ENCODE assay signal across 22 cellular contexts in genomic region chr9:132572921-132573320, GRCh38. TPM values are rescaled to one million over a fixed set of nuclear protein-coding genes. Genes with fewer than 3 reads are reported as not detected.
DNase-seq lines count a peak whose midpoint lies in the region; ATAC-seq lines count a peak whose summit lies in the region.
"Had no signal": no experiment of that assay in that cellular context is flagged by ENCODE, and none has a peak within 500 bp of the region (broad histone marks: within the 10 kb centered on the region; RNA-seq: fewer than 3 reads in every experiment).

No MANE protein-coding gene starts in this region.

- intact Hi-C loops in left ventricle myocardium superior (cut with micrococcal nuclease) = no loop called here

- in situ Hi-C loops in G401 (cut with HindIII; ENCODE audit: low sequenced_read_pairs) (no loop called here), SK-MEL-5 (cut with HindIII; ENCODE audit: low pct_unique_long_range_greater_than_20kb, low sequenced_read_pairs) (no loop called here)

- ATAC-seq in left ventricle myocardium superior = peak; percentile 31
- ATAC-seq in HG02970 (IDR thresholded peaks at IDR 0.05; ENCODE audit: low FRiP score, unreplicated experiment) = no peak
- ATAC-seq: body of pancreas; stimulated activated naive B cell treated with anti-CD40 and anti-IgM and Interleukin-4, amounts not matched to agents 10 μg/mL and 1 μg/mL and 100 μg/mL, for 72 hours had no signal

- peak; percentile 52 for DNase-seq in AG20443 (ENCODE audit: low spot score)
- DNase-seq in G401 (ENCODE audit: low spot score) = peak; percentile 5
- DNase-seq in SK-MEL-5 (ENCODE audit: low read depth, low spot score) = peak; percentile 67
- peak; percentile 18 for DNase-seq in left ventricle myocardium superior
- no peak for DNase-seq in germinal center (ENCODE audit: low spot score)
- DNase-seq in NCI-H1092 treated with DMSO at 0.1 percent for 48 hours (lab: John Stamatoyannopoulos, UW) = no peak
- no peak for DNase-seq in NCI-H526 treated with DMSO at 0.1 percent for 48 hours (lab: John Stamatoyannopoulos, UW)
- DNase-seq: activated CD4-positive, CD25-positive, alpha-beta regulatory T cell treated with anti-CD3 and anti-CD28 coated beads, Interleukin-2, amount 50 U/mL, for 72 hours; activated CD8-positive, alpha-beta memory T cell treated with anti-CD3 and anti-CD28 coated beads, Interleukin-2, amount 50 U/mL, for 4 hours; AML-193; body of pancreas; effector CD8-positive, alpha-beta T cell; KBM-7; NCI-H1417 treated with DMSO at 0.1 percent for 48 hours; NCI-H510A treated with DMSO at 0.1 percent for 48 hours; nucleus accumbens; small intestine; stimulated activated naive B cell treated with anti-CD40 and anti-IgM and Interleukin-4, amounts not matched to agents 10 μg/mL and 1 μg/mL and 100 μg/mL, for 72 hours; upper lobe of left lung had no signal

RNA-seq across cellular contexts. Expression of gene BARHL1, which starts 9.5 kb away (rescaled TPM):
- not detected in 2 replicates for total RNA-seq in G401 (2014; rRNA removed; shearing (Covaris generic))
- not detected in 2 replicates for total RNA-seq in SK-MEL-5 (2014; rRNA removed; shearing (Covaris generic))
- polyA plus RNA-seq in SK-MEL-5 (2015; cell fraction: cytosol; rRNA removed) = not detected in 2 replicates
- not detected in 2 replicates for polyA plus RNA-seq in SK-MEL-5 (2015; cell fraction: nucleus; rRNA removed)
- total RNA-seq in left ventricle myocardium superior = not detected
- total RNA-seq: body of pancreas; mononuclear cell; T-helper 1 cell treated with Interleukin-12 subunit alpha and Interleukin-12 subunit beta and Interleukin-4 antibody, amounts not matched to agents 30 ng/mL and 1 ng/mL, for 36 hours; upper lobe of left lung had no signal
- polyA plus RNA-seq: small intestine had no signal

Comparison
In these comparisons a context has a peak if more than half of its experiments do, and no peak if none do; other contexts are left out.
1. DNase-seq: peak in AG20443 (single experiment), G401 (single experiment), SK-MEL-5 (single experiment) and left ventricle myocardium superior (single experiment); none in germinal center (single experiment), NCI-H1092 treated with DMSO at 0.1 percent for 48 hours (single experiment) and NCI-H526 treated with DMSO at 0.1 percent for 48 hours (single experiment).